ENCODE assay signal across 17 cellular contexts in the genomic region with DNA sequence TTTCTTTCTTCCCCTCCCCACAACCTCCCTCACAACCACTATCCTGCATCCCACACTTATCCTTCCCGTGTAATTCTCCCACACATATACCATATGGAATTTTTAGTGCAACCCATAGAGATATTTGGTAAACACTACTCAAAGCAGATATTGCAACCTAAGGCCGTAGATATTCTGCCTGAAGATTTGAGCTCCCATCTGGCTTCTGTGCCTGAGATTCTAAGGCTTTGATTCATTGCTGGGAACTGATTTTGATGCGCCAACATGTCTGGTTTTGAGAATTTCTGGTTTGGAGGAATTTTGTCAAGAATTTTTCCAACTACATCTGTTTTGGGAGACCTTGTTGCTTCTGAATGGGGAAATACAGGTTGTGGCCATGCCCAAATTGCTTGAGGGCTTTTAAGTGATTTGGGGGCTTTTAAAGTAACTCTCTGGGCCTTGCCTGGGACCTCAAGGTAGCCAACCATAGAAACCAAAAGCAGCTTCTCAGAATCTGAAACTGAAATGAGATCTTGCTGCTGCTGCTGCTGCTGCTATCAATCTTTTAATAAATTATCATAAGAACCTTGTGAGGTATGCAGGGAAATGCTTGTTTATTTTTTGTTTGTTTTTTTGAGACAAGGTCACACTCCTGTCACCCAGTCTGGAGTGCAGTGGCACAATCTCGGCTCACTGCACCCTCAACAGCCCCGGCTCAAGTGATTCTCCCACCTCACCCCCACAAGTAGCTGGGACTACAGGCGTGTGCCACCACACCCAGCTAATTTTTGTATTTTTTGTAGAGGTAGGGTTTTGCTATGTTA. TPM values are rescaled to one million over a fixed set of nuclear protein-coding genes. Genes with fewer than 3 reads are reported as not detected.
DNase-seq lines count a peak whose midpoint lies in the region; ATAC-seq and TF ChIP-seq lines count a peak whose summit lies in the region.
"Had no signal": no experiment of that assay in that cellular context is flagged by ENCODE, and none has a peak within 500 bp of the region (broad histone marks: within the 10 kb centered on the region; RNA-seq: fewer than 3 reads in every experiment).

No MANE protein-coding gene starts in this region.

- no peaks in the 10 kb centered on the region for H3K4me1 Mint-ChIP-seq in T-helper 17 cell
- H3K4me1 Mint-ChIP-seq: activated CD4-positive, alpha-beta T cell treated with anti-CD3 and anti-CD28 coated beads for 36 hours had no signal

- TF ChIP-seq CTCF in right atrium auricular region (IDR thresholded peaks at IDR 0.05), result no peak
- TF ChIP-seq CTCF in uterus (IDR thresholded peaks at IDR 0.05), result no peak

- DNase-seq in right atrium auricular region (ENCODE audit: low spot score) (peak; percentile 5), Right ventricle myocardium superior (no peak), uterus (no peak), T-helper 1 cell (no peak), NCI-H1092 (lab: John Stamatoyannopoulos, UW) (no peak), T-helper 17 cell (no peak)
- DNase-seq: ACHN; activated CD4-positive, alpha-beta T cell treated with anti-CD3 and anti-CD28 coated beads for 36 hours; activated T-cell treated with anti-CD3 and anti-CD28 coated beads, Interleukin-2, amount 50 U/mL, for 72 hours; effector memory CD4-positive, alpha-beta T cell; glutamatergic neuron; HFFc6; NCI-H2029 had no signal

- no peak overlapping the region for H3K27ac Mint-ChIP-seq in T-helper 17 cell
- H3K27ac Mint-ChIP-seq: activated CD4-positive, alpha-beta T cell treated with anti-CD3 and anti-CD28 coated beads for 36 hours; activated T-cell treated with anti-CD3 and anti-CD28 coated beads, Interleukin-2, amount 50 U/mL, for 72 hours; HFFc6 had no signal

- no peak overlapping the region for H3K4me3 Mint-ChIP-seq in T-helper 17 cell
- H3K4me3 Mint-ChIP-seq: activated CD4-positive, alpha-beta T cell treated with anti-CD3 and anti-CD28 coated beads for 36 hours; activated T-cell treated with anti-CD3 and anti-CD28 coated beads, Interleukin-2, amount 50 U/mL, for 72 hours; HFFc6 had no signal

- H3K4me1 ChIP-seq in right atrium auricular region (peaks cover 0 to 65% of the 10 kb centered on the region in 2 donors), uterus (no peaks in the 10 kb centered on the region)

- H3K27me3 Mint-ChIP-seq in T-helper 17 cell, result peaks cover 43% of the 10 kb centered on the region

- H3K27ac ChIP-seq in right atrium auricular region (peak overlapping the region; percentile 73 to 86), uterus (no peak overlapping the region)
- H3K27ac ChIP-seq: thoracic aorta had no signal

- intact Hi-C loops in Right ventricle myocardium superior (cut with DNase I) (no loop called here), uterus (cut with DNase I; ENCODE audit: low total_unique reads) (no loop called here)

- H3K27me3 ChIP-seq in right atrium auricular region, result no peaks in the 10 kb centered on the region
- no peaks in the 10 kb centered on the region for H3K27me3 ChIP-seq in uterus

- no peak for TF ChIP-seq POLR2A in uterus (IDR thresholded peaks at IDR 0.05)

- H3K9me3 ChIP-seq in right atrium auricular region (no peaks in the 10 kb centered on the region), uterus (no peaks in the 10 kb centered on the region), T-helper 17 cell (ENCODE audit: control insufficient read depth, low read length, poor library complexity, severe bottlenecking) (no peaks in the 10 kb centered on the region)
- H3K9me3 ChIP-seq: thoracic aorta had no signal

- ATAC-seq in Right ventricle myocardium superior (ENCODE audit: poor library complexity) (no peak), GM21723 (IDR thresholded peaks at IDR 0.05; ENCODE audit: unreplicated experiment) (peak; percentile 73), HG03175 (IDR thresholded peaks at IDR 0.05; ENCODE audit: unreplicated experiment) (peak; percentile 74), T-helper 17 cell (no peak)
- ATAC-seq: activated CD4-positive, alpha-beta T cell treated with anti-CD3 and anti-CD28 coated beads for 36 hours; activated T-cell treated with anti-CD3 and anti-CD28 coated beads, Interleukin-2, amount 50 U/mL, for 72 hours had no signal

- H3K36me3 ChIP-seq in right atrium auricular region, result no peaks in the 10 kb centered on the region
- no peaks in the 10 kb centered on the region for H3K36me3 ChIP-seq in uterus
- H3K36me3 ChIP-seq: thoracic aorta had no signal

- H3K36me3 Mint-ChIP-seq in T-helper 17 cell (ENCODE audit: low read depth), result no peaks in the 10 kb centered on the region

- H3K4me3 ChIP-seq in right atrium auricular region, result no peak overlapping the region
- no peak overlapping the region for H3K4me3 ChIP-seq in uterus
- H3K4me3 ChIP-seq: thoracic aorta had no signal

RNA-seq across cellular contexts. Expression of gene PLAC8L1, which starts 36.2 kb away (rescaled TPM):
- total RNA-seq in right atrium auricular region, result not detected
- total RNA-seq in Right ventricle myocardium superior, result not detected
- 1 to 10 TPM in 1 of 4 donors, not detected in 3; 1.3 TPM for total RNA-seq in uterus
- under 1 TPM in 1 of 2 donors, not detected in 1; 0.94 TPM for total RNA-seq in T-helper 17 cell
- total RNA-seq: liver, thoracic aorta had no signal

Comparison
In these comparisons a context has a peak if more than half of its experiments do, and no peak if none do; other contexts are left out.
1. H3K27ac ChIP-seq: peak in right atrium auricular region (2 of 2); none in uterus (0 of 2).
2. ATAC-seq: peak in GM21723 (single experiment) and HG03175 (single experiment); none in Right ventricle myocardium superior (single experiment) and T-helper 17 cell (single experiment).